In the genomic region with DNA sequence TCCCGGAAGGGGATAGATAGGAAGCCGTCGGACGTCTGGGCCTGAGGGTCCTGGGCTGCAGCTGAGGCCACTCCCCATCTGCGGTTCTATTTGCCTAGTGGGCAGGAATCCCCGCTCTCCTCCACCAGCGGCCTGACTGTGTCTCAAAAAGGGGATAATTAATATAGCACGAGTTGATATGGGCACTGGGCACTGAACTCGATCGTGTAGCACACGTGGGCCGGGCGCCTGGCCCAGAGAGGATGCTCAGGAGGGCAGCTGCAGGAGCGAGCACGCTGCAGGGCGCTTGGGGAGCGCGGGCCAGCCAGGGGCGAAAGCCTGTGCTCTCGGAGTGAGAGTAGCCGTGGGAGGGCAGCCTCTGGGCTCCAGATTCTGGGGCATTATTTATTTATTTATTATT, we compare ENCODE assay signal across 1 cellular context.
TF ChIP-seq lines count a peak whose summit lies in the region.

No MANE protein-coding gene starts in this region.

TF ChIP-seq in SK-N-SH treated with all-trans-retinoic acid at 6 μM for 48 hours, 23 proteins besides CTCF, POLR2A, EP300 and RAD21 (continued from another document):
- TF ChIP-seq, protein P1, sequence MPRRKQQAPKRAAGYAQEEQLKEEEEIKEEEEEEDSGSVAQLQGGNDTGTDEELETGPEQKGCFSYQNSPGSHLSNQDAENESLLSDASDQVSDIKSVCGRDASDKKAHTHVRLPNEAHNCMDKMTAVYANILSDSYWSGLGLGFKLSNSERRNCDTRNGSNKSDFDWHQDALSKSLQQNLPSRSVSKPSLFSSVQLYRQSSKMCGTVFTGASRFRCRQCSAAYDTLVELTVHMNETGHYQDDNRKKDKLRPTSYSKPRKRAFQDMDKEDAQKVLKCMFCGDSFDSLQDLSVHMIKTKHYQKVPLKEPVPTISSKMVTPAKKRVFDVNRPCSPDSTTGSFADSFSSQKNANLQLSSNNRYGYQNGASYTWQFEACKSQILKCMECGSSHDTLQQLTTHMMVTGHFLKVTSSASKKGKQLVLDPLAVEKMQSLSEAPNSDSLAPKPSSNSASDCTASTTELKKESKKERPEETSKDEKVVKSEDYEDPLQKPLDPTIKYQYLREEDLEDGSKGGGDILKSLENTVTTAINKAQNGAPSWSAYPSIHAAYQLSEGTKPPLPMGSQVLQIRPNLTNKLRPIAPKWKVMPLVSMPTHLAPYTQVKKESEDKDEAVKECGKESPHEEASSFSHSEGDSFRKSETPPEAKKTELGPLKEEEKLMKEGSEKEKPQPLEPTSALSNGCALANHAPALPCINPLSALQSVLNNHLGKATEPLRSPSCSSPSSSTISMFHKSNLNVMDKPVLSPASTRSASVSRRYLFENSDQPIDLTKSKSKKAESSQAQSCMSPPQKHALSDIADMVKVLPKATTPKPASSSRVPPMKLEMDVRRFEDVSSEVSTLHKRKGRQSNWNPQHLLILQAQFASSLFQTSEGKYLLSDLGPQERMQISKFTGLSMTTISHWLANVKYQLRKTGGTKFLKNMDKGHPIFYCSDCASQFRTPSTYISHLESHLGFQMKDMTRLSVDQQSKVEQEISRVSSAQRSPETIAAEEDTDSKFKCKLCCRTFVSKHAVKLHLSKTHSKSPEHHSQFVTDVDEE (CRISPR knock-in tag; IDR thresholded peaks at IDR 0.05): no peak
- TF ChIP-seq PPARA (CRISPR knock-in tag; IDR thresholded peaks at IDR 0.05; ENCODE audit: borderline replicate concordance) (no peak), ESRRG (CRISPR knock-in tag; IDR thresholded peaks at IDR 0.05) (no peak)
- TF ChIP-seq, protein P2, sequence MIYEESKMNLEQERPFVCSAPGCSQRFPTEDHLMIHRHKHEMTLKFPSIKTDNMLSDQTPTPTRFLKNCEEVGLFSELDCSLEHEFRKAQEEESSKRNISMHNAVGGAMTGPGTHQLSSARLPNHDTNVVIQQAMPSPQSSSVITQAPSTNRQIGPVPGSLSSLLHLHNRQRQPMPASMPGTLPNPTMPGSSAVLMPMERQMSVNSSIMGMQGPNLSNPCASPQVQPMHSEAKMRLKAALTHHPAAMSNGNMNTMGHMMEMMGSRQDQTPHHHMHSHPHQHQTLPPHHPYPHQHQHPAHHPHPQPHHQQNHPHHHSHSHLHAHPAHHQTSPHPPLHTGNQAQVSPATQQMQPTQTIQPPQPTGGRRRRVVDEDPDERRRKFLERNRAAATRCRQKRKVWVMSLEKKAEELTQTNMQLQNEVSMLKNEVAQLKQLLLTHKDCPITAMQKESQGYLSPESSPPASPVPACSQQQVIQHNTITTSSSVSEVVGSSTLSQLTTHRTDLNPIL (CRISPR knock-in tag; IDR thresholded peaks at IDR 0.05; ENCODE audit: low read depth): no peak
TF ChIP-seq in SK-N-SH treated with all-trans-retinoic acid at 6 μM for 48 hours: peak in this region for 0.
